8 cellular contexts compared by ENCODE assay signal in genomic region chr20:32582659-32583580, GRCh38. TPM values are rescaled to one million over a fixed set of nuclear protein-coding genes. Genes with fewer than 3 reads are reported as not detected.
A peak's percentile ranks its signal among the peaks of the same experiment; 100 is the strongest.
DNase-seq lines count a peak whose midpoint lies in the region; ATAC-seq and TF ChIP-seq lines count a peak whose summit lies in the region.

No MANE protein-coding gene starts in this region.

- H3K4me3 ChIP-seq in CD4-positive, alpha-beta memory T cell (ENCODE audit: low read length in 2 of 2), result peak overlapping the region in 1 of 2 donors; percentile 14
- no peak overlapping the region for H3K4me3 ChIP-seq in KMS-11 (IDR thresholded peaks at IDR 0.05; ENCODE audit: insufficient read depth, low read depth, low read length)
- H3K4me3 ChIP-seq in left ventricle myocardium inferior, result peak overlapping the region; percentile 75

- peaks cover 0 to 3% (median 0%) of the 10 kb centered on the region in 8 donors for H3K9me3 Mint-ChIP-seq in CD4-positive, alpha-beta memory T cell

- H3K27ac ChIP-seq in CD4-positive, alpha-beta memory T cell (ENCODE audit: low read depth, low read length), result peak overlapping the region; percentile 46
- 0 out of 2 replicates have a peak overlapping the region, but pooled peaks have one; percentile 22 for H3K27ac ChIP-seq in KMS-11
- H3K27ac ChIP-seq in left ventricle myocardium inferior (replicated peaks), result peak overlapping the region; percentile 48

- no peaks in the 10 kb centered on the region for H3K36me3 ChIP-seq in CD4-positive, alpha-beta memory T cell (ENCODE audit: insufficient read depth, low read length)
- no peaks in the 10 kb centered on the region for H3K36me3 ChIP-seq in KMS-11 (ENCODE audit: insufficient read depth)
- no peaks in the 10 kb centered on the region for H3K36me3 ChIP-seq in left ventricle myocardium inferior

- peak overlapping the region in 4 of 7 donors; percentile 42 to 93 (median 64) for H3K27ac Mint-ChIP-seq in CD4-positive, alpha-beta memory T cell

- peak in 4 of 5 donors; percentile 20 to 46 (median 26) for DNase-seq in CD4-positive, alpha-beta memory T cell
- DNase-seq in activated T-helper 9 cell treated with anti-CD3 and anti-CD28 coated beads, Interleukin-2, amount 50 U/mL, for 16 hours (ENCODE audit: low read depth), result peak; percentile 26
- peak; percentile 25 for DNase-seq in left ventricle myocardium inferior
- DNase-seq in sciatic nerve (ENCODE audit: low spot score), result no peak

- peaks cover 0 to 11% of the 10 kb centered on the region in 2 donors for H3K36me3 Mint-ChIP-seq in CD4-positive, alpha-beta memory T cell

- H3K9ac ChIP-seq in KMS-11, result peak overlapping the region; percentile 35; the same call in 1 of the 2 replicates

- H2AFZ ChIP-seq in KMS-11 (ENCODE audit: low read depth), result peak overlapping the region; percentile 69

- no peak for TF ChIP-seq POLR2A in GM18505 (IDR thresholded peaks at IDR 0.05; ENCODE audit: borderline replicate concordance, extremely low read depth, insufficient read depth, insufficient read length)

- no peaks in the 10 kb centered on the region for H3K27me3 Mint-ChIP-seq in CD4-positive, alpha-beta memory T cell

- no peaks in the 10 kb centered on the region for H3K9me3 ChIP-seq in CD4-positive, alpha-beta memory T cell (ENCODE audit: control insufficient read depth in 1 of 2, low read length in 2 of 2)
- no peaks in the 10 kb centered on the region for H3K9me3 ChIP-seq in left ventricle myocardium inferior (replicated peaks)

- H3K4me3 Mint-ChIP-seq in CD4-positive, alpha-beta memory T cell, result peak overlapping the region in 7 of 8 donors; percentile 26 to 85 (median 80)

- H3K4me2 ChIP-seq in KMS-11, result peak overlapping the region; percentile 51; the same call in 1 of the 2 replicates

- ATAC-seq in sciatic nerve (peak; percentile 6), GM21515 (IDR thresholded peaks at IDR 0.05; ENCODE audit: unreplicated experiment) (no peak), GM18505 (IDR thresholded peaks at IDR 0.05; ENCODE audit: unreplicated experiment) (no peak), GM19452 (IDR thresholded peaks at IDR 0.05; ENCODE audit: unreplicated experiment) (no peak)

- H3K4me1 ChIP-seq in CD4-positive, alpha-beta memory T cell (ENCODE audit: insufficient read depth, low read length), result peaks cover 64% of the 10 kb centered on the region
- H3K4me1 ChIP-seq in KMS-11 (ENCODE audit: low read depth, poor library complexity, severe bottlenecking) (peaks cover 24% of the 10 kb centered on the region), left ventricle myocardium inferior (peaks cover 25% of the 10 kb centered on the region)

- intact Hi-C loops in CD4-positive, alpha-beta memory T cell (cut with micrococcal nuclease), result loop anchor here (1.0 kb wide), 1 partner anchor 44 kb away; no protein-coding TSS in a partner anchor
- intact Hi-C loops in left ventricle myocardium inferior (cut with micrococcal nuclease) (no loop called here), sciatic nerve (cut with DNase I) (loop anchor here (10.0 kb wide), 1 partner anchor 62 kb away; no protein-coding TSS in a partner anchor)

- no peaks in the 10 kb centered on the region for H3K79me2 ChIP-seq in KMS-11 (ENCODE audit: insufficient read depth, low read depth)

- CTCF ChIA-PET in CD4-positive, alpha-beta memory T cell (lab: Charles Lee; ENCODE audit: partially characterized antibody), result no interaction called here

- H4K20me1 ChIP-seq in KMS-11 (ENCODE audit: insufficient read depth), result no peaks in the 10 kb centered on the region

- H3K4me1 Mint-ChIP-seq in CD4-positive, alpha-beta memory T cell, result peaks cover 14 to 38% (median 30%) of the 10 kb centered on the region in 4 donors

- POLR2A ChIA-PET in CD4-positive, alpha-beta memory T cell (lab: Charles Lee; ENCODE audit: partially characterized antibody), result interaction anchor here (1.1 to 13.4 kb wide), 2 partner anchors 10 to 46 kb away, joined by 3 to 283 read pairs; no protein-coding TSS in a partner anchor

- no peak for TF ChIP-seq CTCF in KMS-11 (conservative IDR thresholded peaks at IDR 0.05; ENCODE audit: low read depth, low read length)
- TF ChIP-seq CTCF in left ventricle myocardium inferior (IDR thresholded peaks at IDR 0.05; ENCODE audit: borderline replicate concordance), result no peak

- H3K27me3 ChIP-seq in CD4-positive, alpha-beta memory T cell (ENCODE audit: insufficient read depth, low read length), result no peaks in the 10 kb centered on the region
- H3K27me3 ChIP-seq in KMS-11 (ENCODE audit: insufficient read depth, low read depth) (peaks cover 26% of the 10 kb centered on the region), left ventricle myocardium inferior (ENCODE audit: low read depth) (peaks cover 40% of the 10 kb centered on the region)

RNA-seq across cellular contexts. Expression of gene NOL4L, which starts 2.2 kb away (rescaled TPM):
- 10 to 100 TPM; 71.0 to 74.2 TPM for total RNA-seq in CD4-positive, alpha-beta memory T cell
- polyA plus RNA-seq in CD4-positive, alpha-beta memory T cell, result 10 to 100 TPM in 1 of 2 donors, 1 to 10 TPM in 1; 7.0 to 23.9 TPM
- total RNA-seq in left ventricle myocardium inferior, result 5.6 TPM
- 39.4 TPM for total RNA-seq in sciatic nerve
